10 cellular contexts compared by ENCODE assay signal in the genomic region with DNA sequence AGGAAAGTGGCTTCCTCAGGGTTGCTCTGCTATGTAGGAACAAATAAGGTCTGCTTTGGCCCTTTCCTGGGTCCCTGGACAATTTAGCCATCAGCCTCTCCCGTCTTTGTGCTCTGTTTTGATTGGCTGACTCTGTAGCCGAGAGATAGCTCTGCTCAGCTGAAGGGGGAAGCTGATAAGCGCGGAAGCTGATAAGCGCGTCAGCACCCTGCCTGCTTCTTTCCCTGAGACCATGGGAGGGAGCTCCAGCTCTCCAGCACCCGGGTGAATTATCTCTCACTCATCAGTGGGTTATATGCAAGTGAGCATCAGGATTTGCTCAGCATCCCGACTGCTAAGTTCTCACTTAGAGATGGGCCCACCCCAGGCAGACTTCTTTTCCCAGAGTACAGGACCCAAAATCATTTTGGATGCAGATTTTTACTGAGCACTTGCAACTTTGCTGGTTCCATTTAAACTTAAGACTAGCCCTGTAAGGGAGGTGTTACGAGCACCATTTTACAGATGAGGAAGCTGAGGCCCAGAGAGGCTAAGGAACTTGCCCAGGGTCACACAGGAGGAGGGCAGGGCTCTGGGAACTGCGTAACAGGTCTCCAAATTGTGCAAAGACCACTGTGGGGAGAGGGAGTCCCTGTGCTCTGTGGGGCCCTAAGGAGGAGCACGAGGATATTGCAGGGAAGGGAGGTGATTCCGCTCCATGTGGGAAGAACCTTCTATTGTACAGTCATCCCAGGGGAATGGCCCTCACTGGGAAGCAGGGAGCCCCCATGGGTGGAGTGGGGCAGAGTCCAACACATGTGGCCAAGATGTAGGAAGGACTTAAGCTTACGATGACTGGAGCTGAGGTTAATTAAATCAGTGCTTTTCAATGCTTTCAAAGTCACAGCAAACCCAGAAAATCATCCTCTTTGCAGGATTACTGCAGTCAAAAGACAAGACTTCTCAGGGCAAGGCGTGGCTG.
DNase-seq lines count a peak whose midpoint lies in the region; ATAC-seq and TF ChIP-seq lines count a peak whose summit lies in the region.
"Had no signal": no experiment of that assay in that cellular context is flagged by ENCODE, and none has a peak within 500 bp of the region (broad histone marks: within the 10 kb centered on the region; RNA-seq: fewer than 3 reads in every experiment).

No MANE protein-coding gene starts in this region.

- no peaks in the 10 kb centered on the region for H3K9me3 Mint-ChIP-seq in chondrocyte (ENCODE audit: low read depth)
- no peaks in the 10 kb centered on the region for H3K9me3 Mint-ChIP-seq in activated T-cell treated with anti-CD3 and anti-CD28 coated beads, Interleukin-2, amount 50 U/mL, for 4 hours
- H3K9me3 Mint-ChIP-seq: T-cell had no signal

- H3K36me3 Mint-ChIP-seq in chondrocyte (ENCODE audit: low read depth), result peaks cover 8% of the 10 kb centered on the region
- no peaks in the 10 kb centered on the region for H3K36me3 Mint-ChIP-seq in activated T-cell treated with anti-CD3 and anti-CD28 coated beads, Interleukin-2, amount 50 U/mL, for 4 hours (ENCODE audit: insufficient read depth)
- H3K36me3 Mint-ChIP-seq: T-cell had no signal

- peak in 3 of 4 donors; percentile 18 to 37 (median 25) for ATAC-seq in right lobe of liver
- ATAC-seq in activated T-cell treated with anti-CD3 and anti-CD28 coated beads, Interleukin-2, amount 50 U/mL, for 4 hours, result no peak
- ATAC-seq in GM21526 (IDR thresholded peaks at IDR 0.05; ENCODE audit: low FRiP score, unreplicated experiment), result no peak
- ATAC-seq in HG03520 (IDR thresholded peaks at IDR 0.05; ENCODE audit: unreplicated experiment), result no peak
- ATAC-seq: T-cell had no signal

- TF ChIP-seq POLR2A in right lobe of liver (IDR thresholded peaks at IDR 0.05) (no peak), lower leg skin (IDR thresholded peaks at IDR 0.05) (no peak)

- H3K27ac ChIP-seq in right lobe of liver, result peak overlapping the region in 2 of 3 donors; percentile 16 to 42
- H3K27ac ChIP-seq: upper lobe of left lung had no signal

- no peak overlapping the region for H3K27ac Mint-ChIP-seq in chondrocyte (ENCODE audit: unreplicated experiment)
- H3K27ac Mint-ChIP-seq: T-cell had no signal

- no peaks in the 10 kb centered on the region for H3K27me3 Mint-ChIP-seq in chondrocyte (ENCODE audit: low read depth)
- peaks cover 9% of the 10 kb centered on the region for H3K27me3 Mint-ChIP-seq in activated T-cell treated with anti-CD3 and anti-CD28 coated beads, Interleukin-2, amount 50 U/mL, for 4 hours (ENCODE audit: low read depth)

- peaks cover 0 to 16% (median 5%) of the 10 kb centered on the region in 4 donors for H3K4me1 ChIP-seq in right lobe of liver
- H3K4me1 ChIP-seq: upper lobe of left lung had no signal

- H3K4me1 Mint-ChIP-seq in chondrocyte (ENCODE audit: low read depth), result peaks cover 32% of the 10 kb centered on the region
- no peaks in the 10 kb centered on the region for H3K4me1 Mint-ChIP-seq in activated T-cell treated with anti-CD3 and anti-CD28 coated beads, Interleukin-2, amount 50 U/mL, for 4 hours (ENCODE audit: low read depth)

- no peaks in the 10 kb centered on the region for H3K9me3 ChIP-seq in right lobe of liver
- H3K9me3 ChIP-seq: upper lobe of left lung had no signal

- peak; percentile 48 for TF ChIP-seq CTCF in chondrocyte (IDR thresholded peaks at IDR 0.05)
- peak in 2 of 4 donors; percentile 4 to 15 for TF ChIP-seq CTCF in right lobe of liver (IDR thresholded peaks at IDR 0.05)
- TF ChIP-seq CTCF in lower leg skin (IDR thresholded peaks at IDR 0.05), result no peak

- intact Hi-C loops in right lobe of liver (cut with DNase I), result no loop called here
- intact Hi-C loops in lower leg skin (cut with DNase I; ENCODE audit: low total_unique reads), result no loop called here

- no peak overlapping the region for H3K4me3 Mint-ChIP-seq in chondrocyte (ENCODE audit: unreplicated experiment)
- no peak overlapping the region for H3K4me3 Mint-ChIP-seq in activated T-cell treated with anti-CD3 and anti-CD28 coated beads, Interleukin-2, amount 50 U/mL, for 4 hours
- H3K4me3 Mint-ChIP-seq: T-cell had no signal

- H3K4me3 ChIP-seq in right lobe of liver (no peak overlapping the region), lower leg skin (ENCODE audit: low read depth, poor library complexity, severe bottlenecking) (no peak overlapping the region)
- H3K4me3 ChIP-seq: upper lobe of left lung had no signal

- peak; percentile 22 for DNase-seq in COLO829 (ENCODE audit: low spot score)
- peak; percentile 42 for DNase-seq in NAMALWA (ENCODE audit: low spot score)
- DNase-seq in chondrocyte (ENCODE audit: low spot score), result no peak
- DNase-seq in right lobe of liver, result no peak
- no peak for DNase-seq in lower leg skin (ENCODE audit: low spot score in 2 of 2)
- no peak for DNase-seq in activated T-cell treated with anti-CD3 and anti-CD28 coated beads, Interleukin-2, amount 50 U/mL, for 4 hours
- DNase-seq: T-cell, upper lobe of left lung had no signal

- H3K27me3 ChIP-seq in right lobe of liver, result no peaks in the 10 kb centered on the region
- H3K27me3 ChIP-seq: upper lobe of left lung had no signal

- H3K36me3 ChIP-seq in right lobe of liver, result peaks cover 0 to 5% (median 0%) of the 10 kb centered on the region in 4 donors
- H3K36me3 ChIP-seq: upper lobe of left lung had no signal

- WGBS in right lobe of liver (ENCODE audit: insufficient coverage, low coverage, low lambda C conversion rate, missing lambda C conversion rate), result 70% methylated on average over 6 of the region's 14 CpGs
- WGBS in lower leg skin, 2 donors, result 65 to 70% methylated on average over 14 of the region's 14 CpGs

Comparison
In these comparisons a context has a peak if more than half of its experiments do, and no peak if none do; other contexts are left out.
1. DNase-seq: peak in COLO829 (single experiment) and NAMALWA (single experiment); none in chondrocyte (single experiment), right lobe of liver (0 of 3), lower leg skin (0 of 2) and activated T-cell treated with anti-CD3 and anti-CD28 coated beads, Interleukin-2, amount 50 U/mL, for 4 hours (single experiment).
2. ATAC-seq: peak in right lobe of liver (3 of 4); none in activated T-cell treated with anti-CD3 and anti-CD28 coated beads, Interleukin-2, amount 50 U/mL, for 4 hours (0 of 2), GM21526 (single experiment) and HG03520 (single experiment).